Comparison of ENCODE assay signal across 29 cellular contexts in the genomic region with DNA sequence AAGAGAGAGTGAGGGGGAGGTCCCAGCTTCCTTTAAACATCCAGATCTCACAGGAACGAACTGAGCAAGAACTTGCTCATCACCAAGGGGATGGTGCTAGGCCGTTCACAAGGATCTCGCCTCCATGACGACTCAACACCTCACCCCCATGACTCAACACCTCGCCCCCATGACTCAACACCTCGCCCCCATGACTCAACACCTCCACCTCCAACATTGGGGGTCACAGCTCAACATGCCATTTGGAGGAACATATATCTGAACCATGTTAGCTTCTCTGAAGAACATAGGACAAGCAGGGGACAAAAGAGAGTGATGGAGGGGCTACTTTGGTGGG.
DNase-seq lines count a peak whose midpoint lies in the region; ATAC-seq and TF ChIP-seq lines count a peak whose summit lies in the region.
"Had no signal": no experiment of that assay in that cellular context is flagged by ENCODE, and none has a peak within 500 bp of the region (broad histone marks: within the 10 kb centered on the region; RNA-seq: fewer than 3 reads in every experiment).

No MANE protein-coding gene starts in this region.

- BruUV-seq in PC-3 (replicated peaks; lab: Mats Ljungman, UMichigan): no TSS peak

- H3K4me2 ChIP-seq in GM23248 (ENCODE audit: unreplicated experiment) (no peak overlapping the region), PC-3 (ENCODE audit: low read length) (no peak overlapping the region)
- H3K4me2 ChIP-seq: hepatocyte had no signal

- H2AFZ ChIP-seq in GM23248 (no peak overlapping the region), PC-3 (ENCODE audit: low read length) (no peak overlapping the region)
- H2AFZ ChIP-seq: hepatocyte had no signal

- no peak for TF ChIP-seq CTCF in PC-3 (conservative IDR thresholded peaks at IDR 0.05; ENCODE audit: low read depth, low read length)
- TF ChIP-seq CTCF in epithelial cell of esophagus (IDR thresholded peaks at IDR 0.05; ENCODE audit: insufficient read depth, low read depth, low read length, missing control alignments): no peak
- no peak for TF ChIP-seq CTCF in GM13977 (IDR thresholded peaks at IDR 0.05; ENCODE audit: extremely low read depth, insufficient read depth, missing control alignments)
- TF ChIP-seq CTCF in CD14-positive monocyte (IDR thresholded peaks at IDR 0.05): no peak

- POLR2A ChIA-PET in PC-3 (lab: Charles Lee; ENCODE audit: unreplicated experiment): no interaction called here

- H3K27me3 ChIP-seq in GM23248 (replicated peaks; ENCODE audit: insufficient read depth): no peaks in the 10 kb centered on the region; the same call in 1 of the 2 replicates
- peaks cover 83% of the 10 kb centered on the region for H3K27me3 ChIP-seq in PC-3 (ENCODE audit: low read length)

- H3F3A ChIP-seq in GM23248 (ENCODE audit: insufficient read depth) (no peaks in the 10 kb centered on the region), PC-3 (ENCODE audit: low read length, unreplicated experiment) (no peaks in the 10 kb centered on the region)

- intact Hi-C loops in PC-3 (cut with micrococcal nuclease): no loop called here
- intact Hi-C loops in CD14-positive monocyte (cut with micrococcal nuclease): no loop called here
- intact Hi-C loops in Right ventricle myocardium inferior (cut with DNase I): no loop called here

- H3K4me1 ChIP-seq in GM23248 (ENCODE audit: insufficient read depth) (no peaks in the 10 kb centered on the region), PC-3 (ENCODE audit: insufficient read depth, low read length) (no peaks in the 10 kb centered on the region)
- H3K4me1 ChIP-seq: esophagus muscularis mucosa, gastrocnemius medialis, psoas muscle, sigmoid colon had no signal

- no peaks in the 10 kb centered on the region for H3K4me1 Mint-ChIP-seq in CD14-positive monocyte
- H3K4me1 Mint-ChIP-seq: activated naive CD8-positive, alpha-beta T cell treated with anti-CD3 and anti-CD28 coated beads, Interleukin-2, amount 10 ng/mL, durations not matched to agents 7 days and 5 days had no signal

- H3K79me2 ChIP-seq in GM23248 (ENCODE audit: insufficient read depth) (no peaks in the 10 kb centered on the region), PC-3 (ENCODE audit: low read length) (no peaks in the 10 kb centered on the region)
- H3K79me2 ChIP-seq: hepatocyte had no signal

- H3K4me3 ChIP-seq in GM23248 (no peak overlapping the region), PC-3 (ENCODE audit: low read length) (no peak overlapping the region), epithelial cell of esophagus (ENCODE audit: low read length) (no peak overlapping the region)
- H3K4me3 ChIP-seq: esophagus muscularis mucosa, gastrocnemius medialis, hepatocyte, psoas muscle, sigmoid colon had no signal

- in situ Hi-C loops in Caki2 (cut with HindIII; ENCODE audit: low pct_unique_long_range_greater_than_20kb, low sequenced_read_pairs): no loop called here
- in situ Hi-C loops in GM23248 (cut with MboI): no loop called here
- in situ Hi-C loops in GM13977 (cut with MboI; ENCODE audit: low pct_unique_long_range_greater_than_20kb, low sequenced_read_pairs, unreplicated experiment): no loop called here

- H3K27ac ChIP-seq in GM23248 (no peak overlapping the region), PC-3 (ENCODE audit: low read length) (no peak overlapping the region)
- H3K27ac ChIP-seq: C4-2B, esophagus muscularis mucosa, gastrocnemius medialis, hepatocyte, psoas muscle, sigmoid colon, WERI-Rb-1 had no signal

- H3K9me2 ChIP-seq in GM23248 (ENCODE audit: insufficient read depth) (no peaks in the 10 kb centered on the region), PC-3 (replicated peaks; ENCODE audit: low read length) (no peaks in the 10 kb centered on the region)

- H3K9ac ChIP-seq in GM23248 (no peak overlapping the region), PC-3 (ENCODE audit: low read length) (no peak overlapping the region)

- H4K20me1 ChIP-seq in GM23248 (ENCODE audit: insufficient read depth) (no peaks in the 10 kb centered on the region), PC-3 (ENCODE audit: low read length) (no peaks in the 10 kb centered on the region)

- H3K4me3 Mint-ChIP-seq in CD14-positive monocyte: no peak overlapping the region
- H3K4me3 Mint-ChIP-seq: activated naive CD8-positive, alpha-beta T cell treated with anti-CD3 and anti-CD28 coated beads, Interleukin-2, amount 10 ng/mL, durations not matched to agents 7 days and 5 days had no signal

- ATAC-seq in PC-3: 0 out of 2 replicates have a peak, but pooled peaks have one; percentile 22
- no peak for ATAC-seq in Right ventricle myocardium inferior
- ATAC-seq: gastrocnemius medialis, left lobe of liver, psoas muscle had no signal

- no peaks in the 10 kb centered on the region for H3K36me3 Mint-ChIP-seq in CD14-positive monocyte
- H3K36me3 Mint-ChIP-seq: activated naive CD8-positive, alpha-beta T cell treated with anti-CD3 and anti-CD28 coated beads, Interleukin-2, amount 10 ng/mL, durations not matched to agents 7 days and 5 days had no signal

- H3K27me3 Mint-ChIP-seq in CD14-positive monocyte (ENCODE audit: low read depth in 3 of 3): peaks cover 12 to 16% (median 13%) of the 10 kb centered on the region in 3 donors
- H3K27me3 Mint-ChIP-seq: activated naive CD8-positive, alpha-beta T cell treated with anti-CD3 and anti-CD28 coated beads, Interleukin-2, amount 10 ng/mL, durations not matched to agents 7 days and 5 days had no signal

- H3K9me3 Mint-ChIP-seq in CD14-positive monocyte: peaks cover 1 to 12% (median 8%) of the 10 kb centered on the region in 7 donors

- H3K36me3 ChIP-seq in GM23248 (ENCODE audit: low read depth): no peaks in the 10 kb centered on the region
- H3K36me3 ChIP-seq in PC-3 (ENCODE audit: low read depth, low read length): no peaks in the 10 kb centered on the region
- H3K36me3 ChIP-seq: esophagus muscularis mucosa, gastrocnemius medialis, sigmoid colon, WERI-Rb-1 had no signal

- H3K27ac Mint-ChIP-seq in CD14-positive monocyte: no peak overlapping the region
- H3K27ac Mint-ChIP-seq: activated naive CD8-positive, alpha-beta T cell treated with anti-CD3 and anti-CD28 coated beads, Interleukin-2, amount 10 ng/mL, durations not matched to agents 7 days and 5 days had no signal

- DNase-seq in Caki2 (ENCODE audit: low read depth) (peak; percentile 2), GM23248 (peak; percentile 35), PC-3 (peak; percentile 43), epithelial cell of esophagus (ENCODE audit: low read depth) (peak; percentile 19), GM13977 (ENCODE audit: low spot score) (no peak), CD14-positive monocyte (ENCODE audit: low spot score) (no peak), Right ventricle myocardium inferior (ENCODE audit: missing footprints) (no peak)
- DNase-seq: activated CD8-positive, alpha-beta memory T cell treated with anti-CD3 and anti-CD28 coated beads, Interleukin-2, amount 50 U/mL, for 48 hours; activated effector memory CD4-positive, alpha-beta T cell treated with Interleukin-2 at 50 U/mL for 16 hours; activated naive CD8-positive, alpha-beta T cell treated with anti-CD3 and anti-CD28 coated beads, Interleukin-2, amount 10 ng/mL, durations not matched to agents 7 days and 5 days; Calu3; cortex of kidney; DMS79 treated with DMSO at 0.1 percent for 48 hours; gastrocnemius medialis; mesenchymal stem cell; MM.1S; NCI-H1417; NCI-H2029 treated with DMSO at 0.1 percent for 48 hours; NCI-H2227 treated with DMSO at 0.1 percent for 48 hours; NCI-H748 treated with DMSO at 0.1 percent for 48 hours; psoas muscle; sigmoid colon; stimulated activated naive CD4-positive, alpha-beta T cell; T-helper 9 cell; WERI-Rb-1 had no signal

- 1 to 5% methylated on average over 6 of the region's 6 CpGs for WGBS in GM23248 (ENCODE audit: low coverage in 1 of 2, low lambda C conversion rate in 2 of 2, missing lambda C conversion rate in 2 of 2), 2 experiments

- CTCF ChIA-PET in PC-3 (lab: Charles Lee): no interaction called here

- no peaks in the 10 kb centered on the region for H3K9me3 ChIP-seq in GM23248 (ENCODE audit: low read depth)
- H3K9me3 ChIP-seq in PC-3 (ENCODE audit: low read length): no peaks in the 10 kb centered on the region
- H3K9me3 ChIP-seq: gastrocnemius medialis, psoas muscle, sigmoid colon had no signal

Comparison
In these comparisons a context has a peak if more than half of its experiments do, and no peak if none do; other contexts are left out.
1. DNase-seq: peak in Caki2 (single experiment), GM23248 (single experiment), PC-3 (single experiment) and epithelial cell of esophagus (single experiment); none in GM13977 (single experiment), CD14-positive monocyte (single experiment) and Right ventricle myocardium inferior (single experiment).